15 cellular contexts compared by ENCODE assay signal in genomic region chr10:124667425-124668130, GRCh38.
DNase-seq lines count a peak whose midpoint lies in the region; ATAC-seq and TF ChIP-seq lines count a peak whose summit lies in the region.
"Had no signal": no experiment of that assay in that cellular context is flagged by ENCODE, and none has a peak within 500 bp of the region (broad histone marks: within the 10 kb centered on the region; RNA-seq: fewer than 3 reads in every experiment).

No MANE protein-coding gene starts in this region.

- DNase-seq in NCI-H1417 (lab: John Stamatoyannopoulos, UW) (peak in 2 of 3 experiments; percentile 16 to 57), NCI-H1417 treated with DMSO at 0.1 percent for 48 hours (lab: John Stamatoyannopoulos, UW) (no peak), lung (ENCODE audit: low spot score) (no peak), foreskin keratinocyte (no peak), mucosa of gallbladder (ENCODE audit: low spot score) (no peak), GM13976 (ENCODE audit: low spot score) (no peak)
- no peak for DNase-seq in stimulated activated naive B cell treated with anti-CD40 and anti-IgM and Interleukin-4, amounts not matched to agents 10 μg/mL and 1 μg/mL and 100 μg/mL, for 72 hours
- DNase-seq: COR-L47, NCI-H2171, PC-3, T-helper 9 cell, upper lobe of left lung had no signal

- H3K4me3 ChIP-seq in lung = no peak overlapping the region
- H3K4me3 ChIP-seq: upper lobe of left lung had no signal

- H3K36me3 ChIP-seq in lung (ENCODE audit: control insufficient read depth in 2 of 2, insufficient read depth in 2 of 2, low read length in 2 of 2) = peaks cover 0 to 10% of the 10 kb centered on the region in 2 donors

- peaks cover 13 to 38% of the 10 kb centered on the region in 2 donors for H3K4me1 ChIP-seq in lung (ENCODE audit: control insufficient read depth in 2 of 2, insufficient read depth in 2 of 2, low read length in 2 of 2)
- H3K4me1 ChIP-seq in foreskin keratinocyte = peaks cover 4% of the 10 kb centered on the region

- ATAC-seq in lung (ENCODE audit: insufficient read depth, low FRiP score) (no peak), foreskin keratinocyte (no peak)
- no peak for ATAC-seq in stimulated activated naive B cell treated with anti-CD40 and anti-IgM and Interleukin-4, amounts not matched to agents 10 μg/mL and 1 μg/mL and 100 μg/mL, for 72 hours (replicated peaks)
- ATAC-seq: PC-3 had no signal

- no peaks in the 10 kb centered on the region for H3K27me3 Mint-ChIP-seq in brain
- H3K27me3 Mint-ChIP-seq in stimulated activated naive B cell treated with anti-CD40 and anti-IgM and Interleukin-4, amounts not matched to agents 10 μg/mL and 1 μg/mL and 100 μg/mL, for 72 hours = no peaks in the 10 kb centered on the region
- H3K27me3 Mint-ChIP-seq: activated naive CD4-positive, alpha-beta T cell treated with anti-CD3 and anti-CD28 coated beads, Interleukin-2, amount 50 U/mL, for 24 hours had no signal

- TF ChIP-seq CTCF in brain (conservative IDR thresholded peaks at IDR 0.05) (no peak), lung (IDR thresholded peaks at IDR 0.05; ENCODE audit: control extremely low read depth, extremely low read depth) (no peak), foreskin keratinocyte (conservative IDR thresholded peaks at IDR 0.05) (no peak), GM13976 (IDR thresholded peaks at IDR 0.05; ENCODE audit: borderline replicate concordance, control extremely low read depth, extremely low read depth, insufficient read depth, missing control alignments) (no peak)

- H3K4me1 Mint-ChIP-seq in brain = peaks cover 45% of the 10 kb centered on the region
- peaks cover 46 to 90% of the 10 kb centered on the region in 2 donors for H3K4me1 Mint-ChIP-seq in stimulated activated naive B cell treated with anti-CD40 and anti-IgM and Interleukin-4, amounts not matched to agents 10 μg/mL and 1 μg/mL and 100 μg/mL, for 72 hours

- H3K27ac Mint-ChIP-seq in brain = peak overlapping the region; percentile 82 to 95 (median 88)
- peak overlapping the region; percentile 86 for H3K27ac Mint-ChIP-seq in stimulated activated naive B cell treated with anti-CD40 and anti-IgM and Interleukin-4, amounts not matched to agents 10 μg/mL and 1 μg/mL and 100 μg/mL, for 72 hours
- H3K27ac Mint-ChIP-seq: activated naive CD4-positive, alpha-beta T cell treated with anti-CD3 and anti-CD28 coated beads, Interleukin-2, amount 50 U/mL, for 24 hours had no signal

- H3K36me3 Mint-ChIP-seq in brain = peaks cover 8% of the 10 kb centered on the region
- H3K36me3 Mint-ChIP-seq in stimulated activated naive B cell treated with anti-CD40 and anti-IgM and Interleukin-4, amounts not matched to agents 10 μg/mL and 1 μg/mL and 100 μg/mL, for 72 hours = peaks cover 15% of the 10 kb centered on the region in 2 donors
- H3K36me3 Mint-ChIP-seq: activated naive CD4-positive, alpha-beta T cell treated with anti-CD3 and anti-CD28 coated beads, Interleukin-2, amount 50 U/mL, for 24 hours had no signal

- no peaks in the 10 kb centered on the region for H3K9me3 Mint-ChIP-seq in brain
- H3K9me3 Mint-ChIP-seq in stimulated activated naive B cell treated with anti-CD40 and anti-IgM and Interleukin-4, amounts not matched to agents 10 μg/mL and 1 μg/mL and 100 μg/mL, for 72 hours = no peaks in the 10 kb centered on the region
- H3K9me3 Mint-ChIP-seq: activated naive CD4-positive, alpha-beta T cell treated with anti-CD3 and anti-CD28 coated beads, Interleukin-2, amount 50 U/mL, for 24 hours had no signal

- H3K4me3 Mint-ChIP-seq in brain = peak overlapping the region in 1 of 5 experiments; percentile 41
- H3K4me3 Mint-ChIP-seq in stimulated activated naive B cell treated with anti-CD40 and anti-IgM and Interleukin-4, amounts not matched to agents 10 μg/mL and 1 μg/mL and 100 μg/mL, for 72 hours = no peak overlapping the region
- H3K4me3 Mint-ChIP-seq: activated naive CD4-positive, alpha-beta T cell treated with anti-CD3 and anti-CD28 coated beads, Interleukin-2, amount 50 U/mL, for 24 hours had no signal

- peak overlapping the region; percentile 63 to 68 for H3K27ac ChIP-seq in lung (ENCODE audit: low read depth in 1 of 2, low read length in 1 of 2)
- H3K27ac ChIP-seq in foreskin keratinocyte = no peak overlapping the region
- H3K27ac ChIP-seq: 22Rv1 had no signal

- 79 to 92% methylated on average over 11 of the region's 11 CpGs for WGBS in lung, 2 donors

- H3K9me3 ChIP-seq in lung (ENCODE audit: control insufficient read depth in 2 of 2, insufficient read depth in 1 of 2, low read length in 1 of 2) = no peaks in the 10 kb centered on the region
- H3K9me3 ChIP-seq: upper lobe of left lung had no signal

- in situ Hi-C loops in GM13976 (cut with MboI; ENCODE audit: low sequenced_read_pairs, unreplicated experiment) = no loop called here

- no peaks in the 10 kb centered on the region for H3K27me3 ChIP-seq in lung (ENCODE audit: control insufficient read depth, insufficient read depth)
- no peaks in the 10 kb centered on the region for H3K27me3 ChIP-seq in foreskin keratinocyte
- H3K27me3 ChIP-seq: upper lobe of left lung had no signal

Comparison
In these comparisons a context has a peak if more than half of its experiments do, and no peak if none do; other contexts are left out.
1. DNase-seq: peak in NCI-H1417 (2 of 3); none in NCI-H1417 treated with DMSO at 0.1 percent for 48 hours (single experiment), lung (single experiment), stimulated activated naive B cell treated with anti-CD40 and anti-IgM and Interleukin-4, amounts not matched to agents 10 μg/mL and 1 μg/mL and 100 μg/mL, for 72 hours (single experiment), foreskin keratinocyte (0 of 2), mucosa of gallbladder (single experiment) and GM13976 (single experiment).